21 cellular contexts compared by ENCODE assay signal in the genomic region with DNA sequence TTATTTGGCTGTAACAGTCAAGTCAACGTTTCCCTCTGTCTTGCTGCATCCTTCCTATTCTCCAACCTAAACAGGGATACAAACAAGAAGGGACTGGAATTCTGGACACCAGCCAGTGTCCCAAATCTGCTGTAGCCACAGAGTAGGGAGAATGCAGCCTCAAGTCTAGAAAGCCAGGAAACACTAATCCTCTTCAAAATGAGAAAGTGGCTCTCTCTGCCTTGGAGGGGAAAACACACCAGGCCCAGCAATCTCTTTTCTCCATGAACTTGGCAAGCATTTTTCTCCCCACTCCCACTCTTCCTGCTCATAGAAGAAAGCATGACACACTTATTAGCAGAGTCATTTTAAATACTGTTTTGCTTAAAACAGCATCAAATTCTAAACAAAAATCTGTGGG.
DNase-seq lines count a peak whose midpoint lies in the region; ATAC-seq, FAIRE-seq and TF ChIP-seq lines count a peak whose summit lies in the region.
"Had no signal": no experiment of that assay in that cellular context is flagged by ENCODE, and none has a peak within 500 bp of the region (broad histone marks: within the 10 kb centered on the region; RNA-seq: fewer than 3 reads in every experiment).

No MANE protein-coding gene starts in this region.

- H3K4me1 ChIP-seq in right atrium auricular region = no peaks in the 10 kb centered on the region
- H3K4me1 ChIP-seq: SJCRH30 had no signal

- H3K36me3 ChIP-seq in right atrium auricular region = no peaks in the 10 kb centered on the region
- H3K36me3 ChIP-seq: SJCRH30 had no signal

- no peaks in the 10 kb centered on the region for H3K36me3 Mint-ChIP-seq in activated naive CD4-positive, alpha-beta T cell treated with anti-CD3 and anti-CD28 coated beads for 36 hours (ENCODE audit: low read depth)
- H3K36me3 Mint-ChIP-seq: CD14-positive monocyte, IgD-negative memory B cell had no signal

- H3K4me3 Mint-ChIP-seq in activated naive CD4-positive, alpha-beta T cell treated with anti-CD3 and anti-CD28 coated beads for 36 hours = no peak overlapping the region
- H3K4me3 Mint-ChIP-seq: CD14-positive monocyte, IgD-negative memory B cell had no signal

- ATAC-seq in Right ventricle myocardium superior (ENCODE audit: poor library complexity) = peak; percentile 22

- FAIRE-seq in endometrium (lab: Jason Lieb, UNC) = peak; percentile 80
- FAIRE-seq: A204.1, GM19239, H54, HTR-8/SVneo had no signal

- no peaks in the 10 kb centered on the region for H3K9me3 Mint-ChIP-seq in activated naive CD4-positive, alpha-beta T cell treated with anti-CD3 and anti-CD28 coated beads for 36 hours

- CTCF ChIA-PET in activated naive CD4-positive, alpha-beta T cell treated with anti-CD3 and anti-CD28 coated beads for 36 hours (lab: Charles Lee) = no interaction called here

- TF ChIP-seq CTCF in right atrium auricular region (IDR thresholded peaks at IDR 0.05) = no peak

- no peaks in the 10 kb centered on the region for H3K27me3 Mint-ChIP-seq in activated naive CD4-positive, alpha-beta T cell treated with anti-CD3 and anti-CD28 coated beads for 36 hours (ENCODE audit: low read depth)
- H3K27me3 Mint-ChIP-seq: IgD-negative memory B cell had no signal

- H3K27me3 ChIP-seq in right atrium auricular region = no peaks in the 10 kb centered on the region
- H3K27me3 ChIP-seq: SJCRH30 had no signal

- H3K4me3 ChIP-seq in right atrium auricular region = no peak overlapping the region
- H3K4me3 ChIP-seq: SJCRH30 had no signal

- no peaks in the 10 kb centered on the region for H3K9me3 ChIP-seq in right atrium auricular region
- H3K9me3 ChIP-seq: SJCRH30 had no signal

- no peaks in the 10 kb centered on the region for H3K4me1 Mint-ChIP-seq in activated naive CD4-positive, alpha-beta T cell treated with anti-CD3 and anti-CD28 coated beads for 36 hours (ENCODE audit: low read depth)
- H3K4me1 Mint-ChIP-seq: CD14-positive monocyte, IgD-negative memory B cell had no signal

- intact Hi-C loops in Right ventricle myocardium superior (cut with DNase I) = no loop called here
- intact Hi-C loops in activated naive CD4-positive, alpha-beta T cell treated with anti-CD3 and anti-CD28 coated beads for 36 hours (cut with micrococcal nuclease) = no loop called here

- no peak for DNase-seq in Right ventricle myocardium superior
- DNase-seq in right atrium auricular region (ENCODE audit: low spot score) = no peak
- DNase-seq in medulla oblongata (ENCODE audit: extremely low spot score) = peak; percentile 7
- no peak for DNase-seq in activated naive CD4-positive, alpha-beta T cell treated with anti-CD3 and anti-CD28 coated beads for 36 hours
- no peak for DNase-seq in NCI-H1436 treated with DMSO at 0.1 percent for 48 hours (lab: John Stamatoyannopoulos, UW)
- DNase-seq in NCI-H2227 treated with DMSO at 0.1 percent for 48 hours (lab: John Stamatoyannopoulos, UW) = no peak
- DNase-seq: AML-193, Kasumi-1, NCI-H1105, NCI-H1694 treated with DMSO at 0.1 percent for 48 hours, NCI-H2107, NCI-H345, NCI-H526 had no signal

- no peak overlapping the region for H3K27ac Mint-ChIP-seq in activated naive CD4-positive, alpha-beta T cell treated with anti-CD3 and anti-CD28 coated beads for 36 hours
- H3K27ac Mint-ChIP-seq: CD14-positive monocyte, IgD-negative memory B cell had no signal

- no peak overlapping the region for H3K27ac ChIP-seq in right atrium auricular region
- H3K27ac ChIP-seq: SJCRH30 had no signal
